Comparison of ENCODE assay signal across 14 cellular contexts in the genomic region with DNA sequence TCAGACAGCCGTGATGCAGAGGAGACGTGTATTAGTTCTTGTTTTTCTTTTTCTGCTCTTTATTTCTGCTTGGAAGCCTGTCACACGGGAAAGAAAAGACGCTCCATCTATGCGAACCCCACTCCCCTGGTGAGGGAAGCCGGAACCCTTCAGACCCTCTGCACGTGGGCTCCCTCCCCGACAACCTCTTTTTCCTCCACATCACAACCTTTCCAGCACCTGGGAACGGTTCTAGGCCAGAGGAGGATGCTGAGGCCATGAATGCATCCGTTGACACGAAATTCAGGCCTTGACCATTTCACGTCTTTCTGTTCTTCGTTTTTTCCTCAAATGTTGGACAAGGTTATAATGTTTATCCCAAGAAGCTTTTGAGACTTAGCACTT.
DNase-seq lines count a peak whose midpoint lies in the region; ATAC-seq and TF ChIP-seq lines count a peak whose summit lies in the region.
"Had no signal": no experiment of that assay in that cellular context is flagged by ENCODE, and none has a peak within 500 bp of the region (broad histone marks: within the 10 kb centered on the region; RNA-seq: fewer than 3 reads in every experiment).

No MANE protein-coding gene starts in this region.

- H3K36me3 ChIP-seq in A673 (ENCODE audit: insufficient read depth, low read length, poor library complexity, severe bottlenecking) (no peaks in the 10 kb centered on the region), Panc1 (ENCODE audit: control insufficient read depth, insufficient read depth, low read length) (no peaks in the 10 kb centered on the region), esophagus (ENCODE audit: control insufficient read depth in 2 of 2, insufficient read depth in 2 of 2, low read length in 1 of 2) (peaks cover 0 to 3% of the 10 kb centered on the region in 2 donors)

- H3K4me3 ChIP-seq in A673 (ENCODE audit: low read depth, low read length, poor library complexity, severe bottlenecking) = no peak overlapping the region
- peak overlapping the region; percentile 11 to 43; a peak in 3 of 4 replicates for H3K4me3 ChIP-seq in Panc1 (ENCODE audit: low read depth in 2 of 2, low read length in 2 of 2)
- H3K4me3 ChIP-seq in esophagus (ENCODE audit: low read depth in 1 of 2, low read length in 2 of 2) = no peak overlapping the region

- no peak for TF ChIP-seq CTCF in A673 (conservative IDR thresholded peaks at IDR 0.05; ENCODE audit: low read depth, low read length)
- no peak for TF ChIP-seq CTCF in Panc1 (IDR thresholded peaks at IDR 0.05)

- intact Hi-C loops in A673 (cut with micrococcal nuclease; ENCODE audit: unreplicated experiment) = no loop called here
- intact Hi-C loops in Panc1 (cut with micrococcal nuclease; ENCODE audit: unreplicated experiment) = no loop called here
- intact Hi-C loops in sciatic nerve (cut with DNase I) = no loop called here

- CTCF ChIA-PET in A673 (lab: Charles Lee) = no interaction called here
- CTCF ChIA-PET in Panc1 (lab: Charles Lee) = interaction anchor here (1.1 kb wide), 1 partner anchor 49 kb away, joined by 3 read pairs; no protein-coding TSS in a partner anchor

- POLR2A ChIA-PET in A673 (lab: Charles Lee; ENCODE audit: low non-redundant PET) (no interaction called here), Panc1 (lab: Charles Lee) (no interaction called here)

- H3K4me1 ChIP-seq in A673 (ENCODE audit: insufficient read depth, low read length, poor library complexity, severe bottlenecking) (peaks cover 38% of the 10 kb centered on the region), Panc1 (ENCODE audit: control insufficient read depth, insufficient read depth, low read length) (peaks cover 49% of the 10 kb centered on the region), esophagus (ENCODE audit: control insufficient read depth in 2 of 2, insufficient read depth in 2 of 2, low read length in 1 of 2) (peaks cover 6 to 25% of the 10 kb centered on the region in 2 donors)
- H3K4me1 ChIP-seq: parathyroid adenoma had no signal

- in situ Hi-C loops in Panc1 (cut with HindIII; ENCODE audit: low pct_unique_long_range_greater_than_20kb, low sequenced_read_pairs) = no loop called here

- BruUV-seq in A673 (replicated peaks; lab: Mats Ljungman, UMichigan) = no TSS peak
- BruUV-seq in Panc1 (replicated peaks; lab: Mats Ljungman, UMichigan) = no TSS peak

- 62 to 77% methylated on average over 13 of the region's 13 CpGs for WGBS in esophagus, 2 donors

- no peak for DNase-seq in A673 (ENCODE audit: low spot score)
- DNase-seq in Panc1 (ENCODE audit: low read depth, low spot score) = no peak
- DNase-seq in sciatic nerve (ENCODE audit: low spot score) = peak; percentile 36
- no peak for DNase-seq in middle frontal gyrus (ENCODE audit: extremely low spot score, low spot score)
- DNase-seq in SHP77 (lab: John Stamatoyannopoulos, UW) = no peak
- DNase-seq in cortex of kidney (lab: John Stamatoyannopoulos, UW) = no peak
- DNase-seq in NCI-H1105 (lab: John Stamatoyannopoulos, UW) = no peak
- DNase-seq: central memory CD4-positive, alpha-beta T cell; foreskin fibroblast; GDM1; NCI-H748 treated with DMSO at 0.1 percent for 48 hours had no signal

- H3K27me3 ChIP-seq in A673 (replicated peaks; ENCODE audit: insufficient read depth, low read depth, low read length, poor library complexity) (no peaks in the 10 kb centered on the region), Panc1 (ENCODE audit: control insufficient read depth, insufficient read depth, low read length) (no peaks in the 10 kb centered on the region), esophagus (ENCODE audit: control insufficient read depth in 1 of 2, insufficient read depth in 2 of 2, low read length in 2 of 2) (no peaks in the 10 kb centered on the region)

- H3K9me3 ChIP-seq in A673 (ENCODE audit: low read depth, low read length, poor library complexity, severe bottlenecking) (no peaks in the 10 kb centered on the region), Panc1 (ENCODE audit: control insufficient read depth, insufficient read depth, low read depth, low read length) (no peaks in the 10 kb centered on the region), esophagus (ENCODE audit: control insufficient read depth in 2 of 2, insufficient read depth in 1 of 2, low read depth in 1 of 2, low read length in 1 of 2) (no peaks in the 10 kb centered on the region)

- ATAC-seq in Panc1 (no peak), sciatic nerve (no peak)
- ATAC-seq: activated CD4-positive, CD25-positive, alpha-beta regulatory T cell treated with anti-CD3 and anti-CD28 coated beads, Interleukin-2, amount 50 U/mL, for 24 hours had no signal

- H3K27ac ChIP-seq in A673 (ENCODE audit: low read depth, low read length, poor library complexity, severe bottlenecking) = peak overlapping the region; percentile 31
- peak overlapping the region; percentile 100 for H3K27ac ChIP-seq in Panc1 (ENCODE audit: low read length)
- H3K27ac ChIP-seq in esophagus (ENCODE audit: low read depth in 2 of 2, low read length in 1 of 2) = peak overlapping the region; percentile 60 to 74
- H3K27ac ChIP-seq: parathyroid adenoma had no signal

Comparison
In these comparisons a context has a peak if more than half of its experiments do, and no peak if none do; other contexts are left out.
1. H3K27ac ChIP-seq: peak in every context shown above with its lines; median percentile 100 in Panc1; 67 in esophagus; 31 in A673.
2. H3K4me3 ChIP-seq: peak in Panc1 (2 of 2); none in A673 (single experiment) and esophagus (0 of 2).